ENCODE assay signal across 6 cellular contexts in genomic region chr7:36416251-36416650, GRCh38. TPM values are rescaled to one million over a fixed set of nuclear protein-coding genes. Genes with fewer than 3 reads are reported as not detected.
"Had no signal": no experiment of that assay in that cellular context is flagged by ENCODE, and none has a peak within 500 bp of the region (broad histone marks: within the 10 kb centered on the region; RNA-seq: fewer than 3 reads in every experiment).

No MANE protein-coding gene starts in this region.

- ATAC-seq: HepG2, K562 had no signal

- H3K9me3 Mint-ChIP-seq: IgD-negative memory B cell had no signal

- H3K4me3 ChIP-seq: K562 had no signal

- H3K27ac Mint-ChIP-seq: IgD-negative memory B cell had no signal

- DNase-seq: KBM-7, KG1 had no signal

- H3K36me3 Mint-ChIP-seq: IgD-negative memory B cell had no signal

- H3K4me3 Mint-ChIP-seq: IgD-negative memory B cell had no signal

- H3K27ac ChIP-seq: HL-60 had no signal

- H3K4me1 Mint-ChIP-seq: IgD-negative memory B cell had no signal

- H3K27me3 Mint-ChIP-seq: IgD-negative memory B cell had no signal

RNA-seq across cellular contexts. Expression of gene ANLN, which starts 26.6 kb away (rescaled TPM):
- polyA plus RNA-seq: IgD-negative memory B cell had no signal
